Comparison of ENCODE assay signal across 11 cellular contexts in genomic region chr22:28424427-28425080, GRCh38.
DNase-seq lines count a peak whose midpoint lies in the region; ATAC-seq and TF ChIP-seq lines count a peak whose summit lies in the region.
"Had no signal": no experiment of that assay in that cellular context is flagged by ENCODE, and none has a peak within 500 bp of the region (broad histone marks: within the 10 kb centered on the region; RNA-seq: fewer than 3 reads in every experiment).

No MANE protein-coding gene starts in this region.

- H3K27ac Mint-ChIP-seq in activated T-helper 2 cell treated with anti-CD3 and anti-CD28 coated beads, Interferon-gamma antibody, Interleukin-2, Interleukin-4, amounts not matched to agents 10 μg/mL and 5 μg/mL and 100 μg/mL, durations not matched to agents 14 hours and 24 hours and 36 hours = no peak overlapping the region
- H3K27ac Mint-ChIP-seq in CD8-positive, alpha-beta T cell = no peak overlapping the region
- H3K27ac Mint-ChIP-seq: naive thymus-derived CD8-positive, alpha-beta T cell had no signal

- no peak for ATAC-seq in CD8-positive, alpha-beta T cell
- ATAC-seq: naive thymus-derived CD8-positive, alpha-beta T cell had no signal

- CTCF ChIA-PET in AG04450 (lab: Charles Lee) = no interaction called here
- CTCF ChIA-PET in CD8-positive, alpha-beta T cell (lab: Charles Lee) = interaction anchor here (1.1 kb wide), 1 partner anchor 10 kb away, joined by 3 read pairs; no protein-coding TSS in a partner anchor

- H3K36me3 ChIP-seq in ascending aorta = no peaks in the 10 kb centered on the region
- H3K36me3 ChIP-seq in CD8-positive, alpha-beta T cell (ENCODE audit: insufficient read depth, low read length) = no peaks in the 10 kb centered on the region
- H3K36me3 ChIP-seq: BLaER1 had no signal

- H3K9me3 ChIP-seq in AG04450 (ENCODE audit: control insufficient read depth, insufficient read depth, low read length) = no peaks in the 10 kb centered on the region
- H3K9me3 ChIP-seq in ascending aorta = no peaks in the 10 kb centered on the region
- no peaks in the 10 kb centered on the region for H3K9me3 ChIP-seq in CD8-positive, alpha-beta T cell (ENCODE audit: low read length)
- H3K9me3 ChIP-seq: BLaER1 had no signal

- no peak overlapping the region for H3K27ac ChIP-seq in AG04450 (ENCODE audit: low read depth, low read length)
- H3K27ac ChIP-seq in ascending aorta = no peak overlapping the region
- H3K27ac ChIP-seq in CD8-positive, alpha-beta T cell (ENCODE audit: low read depth, low read length) = no peak overlapping the region
- H3K27ac ChIP-seq: BLaER1 had no signal

- DNase-seq in AG04450 (ENCODE audit: low read depth, low spot score) (peak; percentile 89), HCEC 1CT (peak; percentile 80), NCI-H2196 (lab: John Stamatoyannopoulos, UW; ENCODE audit: unreplicated experiment) (peak; percentile 46), choroid plexus epithelial cell (ENCODE audit: low read depth) (peak; percentile 55), ascending aorta (ENCODE audit: low spot score in 2 of 2) (no peak), RPMI8226 (no peak)
- no peak for DNase-seq in activated T-helper 2 cell treated with anti-CD3 and anti-CD28 coated beads, Interferon-gamma antibody, Interleukin-2, Interleukin-4, amounts not matched to agents 10 μg/mL and 5 μg/mL and 100 μg/mL, durations not matched to agents 14 hours and 24 hours and 36 hours (ENCODE audit: low spot score)
- no peak for DNase-seq in CD8-positive, alpha-beta T cell
- DNase-seq: islet precursor cell; naive thymus-derived CD8-positive, alpha-beta T cell had no signal

- peaks cover 0 to 19% of the 10 kb centered on the region in 2 donors for H3K4me1 ChIP-seq in ascending aorta
- no peaks in the 10 kb centered on the region for H3K4me1 ChIP-seq in CD8-positive, alpha-beta T cell (ENCODE audit: insufficient read depth, low read length)
- H3K4me1 ChIP-seq: BLaER1 had no signal

- TF ChIP-seq CTCF in AG04450 (IDR thresholded peaks at IDR 0.05; ENCODE audit: low read depth, low read length) (no peak), choroid plexus epithelial cell (conservative IDR thresholded peaks at IDR 0.05; ENCODE audit: low read depth, low read length) (no peak), ascending aorta (IDR thresholded peaks at IDR 0.05) (no peak)
- TF ChIP-seq CTCF in CD8-positive, alpha-beta T cell (IDR thresholded peaks at IDR 0.05) = no peak

- H3K27me3 ChIP-seq in AG04450 (ENCODE audit: control insufficient read depth, insufficient read depth, low read length) (no peaks in the 10 kb centered on the region), ascending aorta (no peaks in the 10 kb centered on the region)
- H3K27me3 ChIP-seq in CD8-positive, alpha-beta T cell (ENCODE audit: insufficient read depth, low read length) = no peaks in the 10 kb centered on the region
- H3K27me3 ChIP-seq: BLaER1 had no signal

- POLR2A ChIA-PET in AG04450 (lab: Yijun Ruan, JAX) = interaction anchor here (0.6 to 1.8 kb wide), 8 partner anchors 14 to 437 kb away, joined by 3 to 10 read pairs (median 4); no protein-coding TSS in a partner anchor
- POLR2A ChIA-PET in CD8-positive, alpha-beta T cell (lab: Charles Lee) = no interaction called here

- intact Hi-C loops in activated T-helper 2 cell treated with anti-CD3 and anti-CD28 coated beads, Interferon-gamma antibody, Interleukin-2, Interleukin-4, amounts not matched to agents 10 μg/mL and 5 μg/mL and 100 μg/mL, durations not matched to agents 14 hours and 24 hours and 36 hours (cut with micrococcal nuclease) = no loop called here
- intact Hi-C loops in ascending aorta (cut with DNase I) = no loop called here
- intact Hi-C loops in CD8-positive, alpha-beta T cell (cut with DNase I, micrococcal nuclease) = no loop called here

- H3K4me3 ChIP-seq in AG04450 (ENCODE audit: low read depth, low read length) (no peak overlapping the region), choroid plexus epithelial cell (ENCODE audit: low read depth, low read length) (no peak overlapping the region), ascending aorta (no peak overlapping the region)
- no peak overlapping the region for H3K4me3 ChIP-seq in CD8-positive, alpha-beta T cell (ENCODE audit: low read depth, low read length)
- H3K4me3 ChIP-seq: BLaER1 had no signal

- no peaks in the 10 kb centered on the region for H3K36me3 Mint-ChIP-seq in activated T-helper 2 cell treated with anti-CD3 and anti-CD28 coated beads, Interferon-gamma antibody, Interleukin-2, Interleukin-4, amounts not matched to agents 10 μg/mL and 5 μg/mL and 100 μg/mL, durations not matched to agents 14 hours and 24 hours and 36 hours (ENCODE audit: low read depth)
- no peaks in the 10 kb centered on the region for H3K36me3 Mint-ChIP-seq in CD8-positive, alpha-beta T cell

- no peaks in the 10 kb centered on the region for H3K9me3 Mint-ChIP-seq in activated T-helper 2 cell treated with anti-CD3 and anti-CD28 coated beads, Interferon-gamma antibody, Interleukin-2, Interleukin-4, amounts not matched to agents 10 μg/mL and 5 μg/mL and 100 μg/mL, durations not matched to agents 14 hours and 24 hours and 36 hours
- H3K9me3 Mint-ChIP-seq in CD8-positive, alpha-beta T cell = no peaks in the 10 kb centered on the region
- H3K9me3 Mint-ChIP-seq: naive thymus-derived CD8-positive, alpha-beta T cell had no signal

- H3K27me3 Mint-ChIP-seq in activated T-helper 2 cell treated with anti-CD3 and anti-CD28 coated beads, Interferon-gamma antibody, Interleukin-2, Interleukin-4, amounts not matched to agents 10 μg/mL and 5 μg/mL and 100 μg/mL, durations not matched to agents 14 hours and 24 hours and 36 hours (ENCODE audit: low read depth) = no peaks in the 10 kb centered on the region
- peaks cover 3% of the 10 kb centered on the region for H3K27me3 Mint-ChIP-seq in CD8-positive, alpha-beta T cell (ENCODE audit: low read depth)

- no peaks in the 10 kb centered on the region for H3K4me1 Mint-ChIP-seq in activated T-helper 2 cell treated with anti-CD3 and anti-CD28 coated beads, Interferon-gamma antibody, Interleukin-2, Interleukin-4, amounts not matched to agents 10 μg/mL and 5 μg/mL and 100 μg/mL, durations not matched to agents 14 hours and 24 hours and 36 hours (ENCODE audit: low read depth)
- H3K4me1 Mint-ChIP-seq in CD8-positive, alpha-beta T cell (ENCODE audit: low read depth) = no peaks in the 10 kb centered on the region

- H3K4me3 Mint-ChIP-seq in activated T-helper 2 cell treated with anti-CD3 and anti-CD28 coated beads, Interferon-gamma antibody, Interleukin-2, Interleukin-4, amounts not matched to agents 10 μg/mL and 5 μg/mL and 100 μg/mL, durations not matched to agents 14 hours and 24 hours and 36 hours (ENCODE audit: low read depth) = no peak overlapping the region
- H3K4me3 Mint-ChIP-seq in CD8-positive, alpha-beta T cell = no peak overlapping the region
- H3K4me3 Mint-ChIP-seq: naive thymus-derived CD8-positive, alpha-beta T cell had no signal

Comparison
In these comparisons a context has a peak if more than half of its experiments do, and no peak if none do; other contexts are left out.
1. DNase-seq: peak in AG04450 (single experiment), HCEC 1CT (single experiment), NCI-H2196 (single experiment) and choroid plexus epithelial cell (single experiment); none in activated T-helper 2 cell treated with anti-CD3 and anti-CD28 coated beads, Interferon-gamma antibody, Interleukin-2, Interleukin-4, amounts not matched to agents 10 μg/mL and 5 μg/mL and 100 μg/mL, durations not matched to agents 14 hours and 24 hours and 36 hours (single experiment), ascending aorta (0 of 2), CD8-positive, alpha-beta T cell (0 of 7) and RPMI8226 (single experiment).